Comparison of ENCODE assay signal across 8 cellular contexts in the genomic region with DNA sequence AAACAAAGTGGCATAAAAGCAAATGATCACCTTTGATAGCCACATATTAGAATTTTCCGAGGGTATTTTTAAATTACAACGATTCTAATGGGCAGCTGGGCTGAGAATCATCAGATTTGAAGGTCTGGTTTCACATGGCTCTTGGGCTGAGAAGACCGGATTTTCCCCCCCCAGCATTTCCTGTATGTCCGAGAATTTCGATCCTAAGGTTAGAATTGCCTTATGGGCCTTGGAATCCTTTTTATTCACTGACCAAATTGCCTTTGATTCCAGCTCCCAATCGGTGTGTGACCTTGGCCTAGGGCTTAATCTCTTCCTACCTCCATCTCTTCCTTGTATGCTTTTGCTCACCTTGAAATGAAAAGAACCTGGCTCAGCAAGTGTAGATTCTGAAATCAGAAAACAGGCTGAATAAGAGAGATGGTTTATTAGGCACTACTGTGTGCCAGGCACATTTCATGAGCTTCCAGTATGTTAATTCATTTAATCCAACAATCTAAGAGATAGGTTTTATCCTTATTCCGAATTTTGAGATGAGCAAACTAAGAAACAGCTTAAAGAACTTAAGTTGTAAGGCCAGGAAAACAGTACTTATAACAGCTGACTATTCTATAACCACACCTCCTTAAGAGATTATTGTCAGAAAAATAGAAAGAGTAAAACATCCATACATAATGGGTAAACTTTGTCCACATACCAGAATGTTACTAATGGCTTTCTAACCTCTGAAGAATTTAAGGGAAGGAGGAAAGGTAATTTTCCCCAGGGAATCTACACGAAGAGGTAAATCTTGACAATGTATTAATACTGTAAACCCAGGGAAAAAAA.
DNase-seq lines count a peak whose midpoint lies in the region; ATAC-seq and TF ChIP-seq lines count a peak whose summit lies in the region.

No MANE protein-coding gene starts in this region.

- H3K27me3 Mint-ChIP-seq in dendritic cell treated with granulocyte-macrophage colony-stimulating factor and Interleukin-4, amounts not matched to agents 40 ng/mL and 50 ng/mL, for 4 days = no peaks in the 10 kb centered on the region
- no peaks in the 10 kb centered on the region for H3K27me3 Mint-ChIP-seq in nephron (ENCODE audit: low read depth)

- ATAC-seq in GM18520 (IDR thresholded peaks at IDR 0.05; ENCODE audit: unreplicated experiment) = no peak

- peaks cover 76% of the 10 kb centered on the region for H3K36me3 Mint-ChIP-seq in dendritic cell treated with granulocyte-macrophage colony-stimulating factor and Interleukin-4, amounts not matched to agents 40 ng/mL and 50 ng/mL, for 4 days (ENCODE audit: low read depth)
- H3K36me3 Mint-ChIP-seq in nephron (ENCODE audit: low read depth) = peaks cover 32% of the 10 kb centered on the region

- DNase-seq in COLO668 (lab: John Stamatoyannopoulos, UW; ENCODE audit: unreplicated experiment) = peak; percentile 21
- DNase-seq in NAMALWA (ENCODE audit: low spot score) = peak; percentile 75
- DNase-seq in GOT3 (lab: John Stamatoyannopoulos, UW) = no peak
- no peak for DNase-seq in HuH-7 (ENCODE audit: low spot score)
- no peak for DNase-seq in SHP77 (lab: John Stamatoyannopoulos, UW)

- H3K9me3 Mint-ChIP-seq in dendritic cell treated with granulocyte-macrophage colony-stimulating factor and Interleukin-4, amounts not matched to agents 40 ng/mL and 50 ng/mL, for 4 days = peaks cover 2% of the 10 kb centered on the region
- H3K9me3 Mint-ChIP-seq in nephron = no peaks in the 10 kb centered on the region

- H3K27ac Mint-ChIP-seq in dendritic cell treated with granulocyte-macrophage colony-stimulating factor and Interleukin-4, amounts not matched to agents 40 ng/mL and 50 ng/mL, for 4 days = peak overlapping the region; percentile 100
- peak overlapping the region; percentile 97 to 99 (median 99) for H3K27ac Mint-ChIP-seq in nephron

- intact Hi-C loops in dendritic cell treated with granulocyte-macrophage colony-stimulating factor and Interleukin-4, amounts not matched to agents 40 ng/mL and 50 ng/mL, for 4 days (cut with micrococcal nuclease) = loop anchor here (1.0 to 5.0 kb wide), 2 partner anchors 31 to 46 kb away; no protein-coding TSS in a partner anchor

- TF ChIP-seq CTCF in nephron (IDR thresholded peaks at IDR 0.05; ENCODE audit: unreplicated experiment in 3 of 3) = no peak

- H3K4me3 Mint-ChIP-seq in dendritic cell treated with granulocyte-macrophage colony-stimulating factor and Interleukin-4, amounts not matched to agents 40 ng/mL and 50 ng/mL, for 4 days = peak overlapping the region; percentile 95
- H3K4me3 Mint-ChIP-seq in nephron = peak overlapping the region; percentile 94 to 96 (median 95)

- peaks cover 32% of the 10 kb centered on the region for H3K4me1 Mint-ChIP-seq in dendritic cell treated with granulocyte-macrophage colony-stimulating factor and Interleukin-4, amounts not matched to agents 40 ng/mL and 50 ng/mL, for 4 days (ENCODE audit: low read depth)
- H3K4me1 Mint-ChIP-seq in nephron = peaks cover 23% of the 10 kb centered on the region

Comparison
In these comparisons a context has a peak if more than half of its experiments do, and no peak if none do; other contexts are left out.
1. DNase-seq: peak in COLO668 (single experiment) and NAMALWA (single experiment); none in GOT3 (single experiment), HuH-7 (single experiment) and SHP77 (0 of 2).